8 cellular contexts compared by ENCODE assay signal in genomic region chr1:229341811-229342304, GRCh38. TPM values are rescaled to one million over a fixed set of nuclear protein-coding genes. Genes with fewer than 3 reads are reported as not detected.
DNase-seq lines count a peak whose midpoint lies in the region; ATAC-seq, FAIRE-seq and TF ChIP-seq lines count a peak whose summit lies in the region.

No MANE protein-coding gene starts in this region.

- no peak for TF ChIP-seq POLR2A in H1 (IDR thresholded peaks at IDR 0.05; ENCODE audit: control extremely low read depth in 1 of 2, low read depth in 2 of 2, low read length in 2 of 2)

- CTCF ChIA-PET in Calu3 (lab: Charles Lee) (interaction anchor here (0.5 kb wide), 1 partner anchor 227 kb away, joined by 3 read pairs; no protein-coding TSS in a partner anchor), H1 (lab: Charles Lee; ENCODE audit: partially characterized antibody) (no interaction called here)

- H3K9ac ChIP-seq in H1 (replicated peaks in 1 of 4; ENCODE audit: extremely low read depth in 1 of 4, low read depth in 3 of 4, low read length in 3 of 4) (peak overlapping the region; percentile 29 to 78 (median 44); a peak in 4 of 7 replicates), mucosa of rectum (ENCODE audit: low read depth in 1 of 2, low read length in 2 of 2) (peak overlapping the region; percentile 63 to 81)

- H3K27me3 Mint-ChIP-seq in Calu3 (ENCODE audit: unreplicated experiment): peaks cover 36% of the 10 kb centered on the region

- no peak overlapping the region for H4K91ac ChIP-seq in H1 (replicated peaks; ENCODE audit: insufficient read length, low read length)

- no peak overlapping the region for H2BK120ac ChIP-seq in H1 (replicated peaks; ENCODE audit: low read depth, low read length)

- H3K23ac ChIP-seq in H1 (ENCODE audit: insufficient read length): no peak overlapping the region

- TF ChIP-seq EP300 in H1 (IDR thresholded peaks at IDR 0.05; ENCODE audit: borderline replicate concordance in 1 of 2, low read depth in 2 of 2, low read length in 2 of 2): no peak

- TF ChIP-seq CTCF in Calu3 (IDR thresholded peaks at IDR 0.05; ENCODE audit: unreplicated experiment): no peak
- no peak for TF ChIP-seq CTCF in H1 (IDR thresholded peaks at IDR 0.05; ENCODE audit: control extremely low read depth in 1 of 3, insufficient read depth in 1 of 3, low read depth in 1 of 3, low read length in 3 of 3)

- H2BK20ac ChIP-seq in H1 (ENCODE audit: low read length): no peak overlapping the region

- no TSS peak for BruUV-seq in Calu3 (replicated peaks; lab: Mats Ljungman, UMichigan)

- H2AFZ ChIP-seq in H1 (ENCODE audit: low read length): no peak overlapping the region

- WGBS in H1 (ENCODE audit: extremely low coverage in 1 of 2, insufficient coverage in 1 of 2, insufficient read length in 1 of 2, insufficient replicate concordance in 2 of 2, low coverage in 1 of 2, low lambda C conversion rate in 2 of 2, missing lambda C conversion rate in 1 of 2), 2 experiments: 1% methylated on average over 32 of the region's 54 CpGs; no CpG with 5 or more reads in 1 of the 2 experiments

- H3K79me2 ChIP-seq in H1 (ENCODE audit: control insufficient read depth in 1 of 2, insufficient read depth in 2 of 2, low read length in 2 of 2): peaks cover 0 to 44% of the 10 kb centered on the region in 2 experiments

- peaks cover 2% of the 10 kb centered on the region for H3K9me3 Mint-ChIP-seq in Calu3 (ENCODE audit: low read depth, unreplicated experiment)

- intact Hi-C loops in Calu3 (cut with micrococcal nuclease; ENCODE audit: unreplicated experiment): loop anchor here (2.0 kb wide), 1 partner anchor 69 kb away; no protein-coding TSS in a partner anchor

- H4K20me1 ChIP-seq in H1 (replicated peaks in 1 of 2; ENCODE audit: control insufficient read depth in 1 of 2, insufficient read depth in 2 of 2, low read length in 2 of 2): peaks cover 0 to 2% of the 10 kb centered on the region in 2 experiments

- no peaks in the 10 kb centered on the region for H3K36me3 ChIP-seq in H1 (ENCODE audit: control insufficient read depth in 2 of 4, insufficient read depth in 4 of 4, low read length in 3 of 4)
- H3K36me3 ChIP-seq in mucosa of rectum (ENCODE audit: control insufficient read depth in 2 of 2, insufficient read depth in 2 of 2, low read length in 2 of 2): no peaks in the 10 kb centered on the region

- no peak overlapping the region for H2BK15ac ChIP-seq in H1 (ENCODE audit: low read length)

- H3K4me3 ChIP-seq in H1 (ENCODE audit: extremely low read depth in 1 of 4, insufficient read depth in 2 of 4, low read depth in 3 of 4, low read length in 4 of 4) (peak overlapping the region; percentile 58 to 82 (median 79)), mucosa of rectum (ENCODE audit: low read length in 2 of 2) (peak overlapping the region; percentile 78 to 89)

- H3K4me1 Mint-ChIP-seq in Calu3 (ENCODE audit: low read depth, unreplicated experiment): peaks cover 24% of the 10 kb centered on the region

- no peak overlapping the region for H4K5ac ChIP-seq in H1 (ENCODE audit: insufficient read length, low read depth, low read length)

- H3K27ac ChIP-seq in H1 (ENCODE audit: low read depth, low read length): no peak overlapping the region
- H3K27ac ChIP-seq in mucosa of rectum (ENCODE audit: low read depth in 2 of 2, low read length in 2 of 2): peak overlapping the region; percentile 73 to 86

- no peak overlapping the region; the same call in 1 of the 2 replicates for H2BK5ac ChIP-seq in H1 (ENCODE audit: low read depth, low read length)

- ATAC-seq in GM19463 (IDR thresholded peaks at IDR 0.05; ENCODE audit: unreplicated experiment): peak; percentile 16
- peak; percentile 4 for ATAC-seq in HG03469 (IDR thresholded peaks at IDR 0.05; ENCODE audit: unreplicated experiment)

- peaks cover 27% of the 10 kb centered on the region for H3K36me3 Mint-ChIP-seq in Calu3 (ENCODE audit: insufficient read depth, unreplicated experiment)

- TF ChIP-seq RAD21 in H1 (IDR thresholded peaks at IDR 0.05 in 1 of 2, conservative IDR thresholded peaks at IDR 0.05 in 1 of 2; ENCODE audit: low read depth in 2 of 2, low read length in 2 of 2): no peak

- H2AK5ac ChIP-seq in H1 (ENCODE audit: low read depth, low read length): no peak overlapping the region

- peak overlapping the region; percentile 67 to 94 for H3K4me2 ChIP-seq in H1 (ENCODE audit: insufficient read depth in 1 of 2, low read depth in 2 of 2, low read length in 2 of 2)

- H3K4me3 Mint-ChIP-seq in Calu3 (ENCODE audit: low read depth, unreplicated experiment): peak overlapping the region; percentile 83

- no peak overlapping the region for H3K56ac ChIP-seq in H1 (replicated peaks; ENCODE audit: insufficient read length, low read depth, low read length)

- DNase-seq in Calu3: no peak
- DNase-seq in SIG-M5 treated with dmso at 0.1 percent for 504 hours (lab: John Stamatoyannopoulos, UW; ENCODE audit: unreplicated experiment): peak; percentile 97
- DNase-seq in H1 (ENCODE audit: low read depth in 1 of 2, low spot score in 2 of 2): no peak
- no peak for DNase-seq in amniotic stem cell (lab: John Stamatoyannopoulos, UW)
- no peak for DNase-seq in HuH-7.5 (ENCODE audit: low spot score)

- no peak overlapping the region for H4K8ac ChIP-seq in H1 (ENCODE audit: extremely low read depth, insufficient read depth, low read length)

- no peak overlapping the region for H3K14ac ChIP-seq in H1 (ENCODE audit: insufficient read length)

- H3K27ac Mint-ChIP-seq in Calu3 (ENCODE audit: unreplicated experiment): peak overlapping the region; percentile 51

- peaks cover 4% of the 10 kb centered on the region; the same call in 1 of the 2 replicates for H3K79me1 ChIP-seq in H1 (ENCODE audit: low read depth, low read length)

- H3K4ac ChIP-seq in H1 (replicated peaks; ENCODE audit: insufficient read length, low read depth, low read length): no peak overlapping the region

- no peak overlapping the region for H3K18ac ChIP-seq in H1 (ENCODE audit: extremely low read depth, low read length)

- peaks cover 0 to 6% (median 5%) of the 10 kb centered on the region in 4 experiments; a peak in 6 of 7 replicates for H3K4me1 ChIP-seq in H1 (replicated peaks in 1 of 4; ENCODE audit: control insufficient read depth in 3 of 4, insufficient read depth in 4 of 4, low read length in 3 of 4)
- H3K4me1 ChIP-seq in mucosa of rectum (ENCODE audit: control insufficient read depth in 2 of 2, insufficient read depth in 2 of 2, low read length in 2 of 2): peaks cover 7 to 14% of the 10 kb centered on the region in 2 donors

- H3K27me3 ChIP-seq in H1 (replicated peaks in 1 of 4; ENCODE audit: control insufficient read depth in 3 of 4, extremely low read depth in 1 of 4, insufficient read depth in 3 of 4, low read length in 3 of 4) (peaks cover 2 to 13% (median 9%) of the 10 kb centered on the region in 4 experiments; a peak in 5 of 7 replicates), mucosa of rectum (ENCODE audit: control insufficient read depth in 2 of 2, insufficient read depth in 2 of 2, low read length in 2 of 2) (peaks cover 0 to 4% of the 10 kb centered on the region in 2 donors)

- H3K9me3 ChIP-seq in H1 (ENCODE audit: insufficient read depth in 2 of 2, low read depth in 1 of 2, low read length in 1 of 2) (no peaks in the 10 kb centered on the region), mucosa of rectum (ENCODE audit: control insufficient read depth in 2 of 2, low read length in 2 of 2) (no peaks in the 10 kb centered on the region)

- no peak overlapping the region for H2BK12ac ChIP-seq in H1 (ENCODE audit: low read depth, low read length)

- POLR2A ChIA-PET in H1 (lab: Charles Lee; ENCODE audit: partially characterized antibody): interaction anchor here (0.9 to 2.0 kb wide), 4 partner anchors 65 to 95 kb away, joined by 3 to 11 read pairs (median 4); no protein-coding TSS in a partner anchor

- peaks cover 9% of the 10 kb centered on the region; the same call in 1 of the 2 replicates for H3K23me2 ChIP-seq in H1 (ENCODE audit: low read depth, low read length)

- no peak for FAIRE-seq in H1 (lab: Jason Lieb, UNC)

TF ChIP-seq in H1, 55 proteins besides CTCF, POLR2A, EP300 and RAD21 (continues in another document):
- peak; percentile 26; the same call in 1 of the 2 replicates for TF ChIP-seq TAF1 (IDR thresholded peaks at IDR 0.05; ENCODE audit: low read depth, low read length)
- TF ChIP-seq CREB1 (IDR thresholded peaks at IDR 0.05): 0 out of 2 replicates have a peak, but pooled peaks have one; percentile 9
- 0 out of 4 replicates have a peak, but pooled peaks of 1 of the 2 experiments have one; percentile 12 for TF ChIP-seq SIN3A (conservative IDR thresholded peaks at IDR 0.05 in 1 of 2, IDR thresholded peaks at IDR 0.05 in 1 of 2; ENCODE audit: low read depth in 1 of 2, low read length in 2 of 2)
- TF ChIP-seq FOSL1 (IDR thresholded peaks at IDR 0.05; ENCODE audit: insufficient read depth, low read depth, low read length): no peak
- 0 out of 4 replicates have a peak, but pooled peaks of 1 of the 2 experiments have one; percentile 14 for TF ChIP-seq HDAC2 (IDR thresholded peaks at IDR 0.05; ENCODE audit: borderline replicate concordance in 1 of 2, low read depth in 2 of 2, low read length in 2 of 2)
- no peak for TF ChIP-seq SP1 (IDR thresholded peaks at IDR 0.05; ENCODE audit: low read depth, low read length)
- TF ChIP-seq USF2 (IDR thresholded peaks at IDR 0.05; ENCODE audit: low read length): no peak
- 0 out of 2 replicates have a peak, but pooled peaks have one; percentile 19 for TF ChIP-seq CEBPB (IDR thresholded peaks at IDR 0.05; ENCODE audit: low read depth, low read length)
- TF ChIP-seq KDM4A (IDR thresholded peaks at IDR 0.05; ENCODE audit: low read depth, low read length, severe bottlenecking): peak; percentile 61
- 0 out of 2 replicates have a peak, but pooled peaks have one; percentile 27 for TF ChIP-seq RBBP5 (IDR thresholded peaks at IDR 0.05; ENCODE audit: borderline replicate concordance, low read depth, low read length)

RNA-seq across cellular contexts. Expression of gene CCSAP, which starts 1.0 kb away (rescaled TPM):
- 10.0 and 11.1 TPM in 2 replicates for total RNA-seq in Calu3 (2022)
- 16.5 and 17.2 TPM in 2 replicates for total RNA-seq in H1 (2021; fragmentation: NEBNext Ultra II Directional; extraction: Animal tissue kit (Norgen Biotek cat#: 25700))
- polyA plus RNA-seq in H1 (2011; rRNA removed): 2.4 and 3.5 TPM in 2 replicates
- 4.1 TPM for polyA plus RNA-seq in H1 (2011; cell fraction: cytosol; rRNA removed)
- 2.0 TPM for polyA plus RNA-seq in H1 (2011; cell fraction: nucleus; rRNA removed)
- 3.4 to 7.0 TPM (median 4.6 TPM) in 4 replicates for polyA plus RNA-seq in H1 (2012, experiment 1 of 2)
- polyA plus RNA-seq in H1 (2012, experiment 2 of 2): 0.58 TPM
- 12.3 TPM for polyA plus RNA-seq in H1 (2013, experiment 1 of 2)
- 13.5 TPM for polyA plus RNA-seq in H1 (2013, experiment 2 of 2)
- 6.1 and 6.3 TPM in 2 replicates for polyA minus RNA-seq in H1 (2011; rRNA and poly(A)+ RNA removed)
- polyA minus RNA-seq in H1 (2011; cell fraction: cytosol; rRNA and poly(A)+ RNA removed): 6.4 TPM
- 10.9 TPM for polyA minus RNA-seq in H1 (2011; cell fraction: nucleus; rRNA and poly(A)+ RNA removed)
